ENCODE assay signal across 1 cellular context in genomic region chr1:226722240-226722900, GRCh38.
TF ChIP-seq lines count a peak whose summit lies in the region.

No MANE protein-coding gene starts in this region.

TF ChIP-seq in HEK293T, 16 proteins besides CTCF, POLR2A, EP300 and RAD21 (continued from another document):
- TF ChIP-seq FOXA1 (IDR thresholded peaks at IDR 0.05) (no peak), ELF4 (IDR thresholded peaks at IDR 0.05) (no peak), ARNT (IDR thresholded peaks at IDR 0.05) (no peak), TARDBP (IDR thresholded peaks at IDR 0.05) (no peak)
TF ChIP-seq in HEK293T: peak in this region for 0.
